ENCODE assay signal across 1 cellular context in genomic region chr14:74953686-74954085, GRCh38.
A peak's percentile ranks its signal among the peaks of the same experiment; 100 is the strongest.
TF ChIP-seq lines count a peak whose summit lies in the region.

No MANE protein-coding gene starts in this region.

TF ChIP-seq in HepG2, 621 proteins besides CTCF, POLR2A, EP300 and RAD21:
- peak; percentile 10; the same call in 1 of the 2 replicates for TF ChIP-seq ZSCAN21 (CRISPR knock-in tag; IDR thresholded peaks at IDR 0.05; ENCODE audit: borderline replicate concordance)
- no peak for TF ChIP-seq ZNF383 (CRISPR knock-in tag; IDR thresholded peaks at IDR 0.05; ENCODE audit: borderline replicate concordance)
- no peak for TF ChIP-seq RFX3 (CRISPR knock-in tag; IDR thresholded peaks at IDR 0.05)
- TF ChIP-seq FOXO4 (CRISPR knock-in tag; conservative IDR thresholded peaks at IDR 0.05), result no peak
- 0 out of 2 replicates have a peak, but pooled peaks have one; percentile 25 for TF ChIP-seq SRY (CRISPR knock-in tag; IDR thresholded peaks at IDR 0.05)
- TF ChIP-seq ZNF3 (CRISPR knock-in tag; IDR thresholded peaks at IDR 0.05), result no peak
- no peak for TF ChIP-seq ZNF558 (CRISPR knock-in tag; IDR thresholded peaks at IDR 0.05; ENCODE audit: borderline replicate concordance)
- no peak for TF ChIP-seq ZNF124 (CRISPR knock-in tag; IDR thresholded peaks at IDR 0.05)
- 0 out of 2 replicates have a peak, but pooled peaks have one; percentile 58 for TF ChIP-seq MTERF4 (CRISPR knock-in tag; IDR thresholded peaks at IDR 0.05)
- no peak for TF ChIP-seq ZFAT (CRISPR knock-in tag; conservative IDR thresholded peaks at IDR 0.05)
- TF ChIP-seq MEIS2 (CRISPR knock-in tag; IDR thresholded peaks at IDR 0.05), result no peak
- no peak for TF ChIP-seq CHCHD3 (CRISPR knock-in tag; IDR thresholded peaks at IDR 0.05)
- no peak for TF ChIP-seq NFYB (CRISPR knock-in tag; IDR thresholded peaks at IDR 0.05)
- TF ChIP-seq TCF7L2 (IDR thresholded peaks at IDR 0.05; ENCODE audit: low read depth, low read length), result no peak
- TF ChIP-seq ZMAT5 (CRISPR knock-in tag; IDR thresholded peaks at IDR 0.05; ENCODE audit: borderline replicate concordance, low read depth), result no peak
TF ChIP-seq in HepG2: peak in this region for 3.
